Comparison of ENCODE assay signal across 8 cellular contexts in genomic region chr14:42224053-42224888, GRCh38.
DNase-seq lines count a peak whose midpoint lies in the region; ATAC-seq and TF ChIP-seq lines count a peak whose summit lies in the region.

No MANE protein-coding gene starts in this region.

- no peaks in the 10 kb centered on the region for H3K79me2 ChIP-seq in mammary epithelial cell (ENCODE audit: insufficient read depth, low read length)

- no peaks in the 10 kb centered on the region for H3K9me3 ChIP-seq in mammary epithelial cell (replicated peaks; ENCODE audit: insufficient read depth, low read length)

- H3K27me3 ChIP-seq in mammary epithelial cell (ENCODE audit: insufficient read depth, low read length) (no peaks in the 10 kb centered on the region), kidney epithelial cell (ENCODE audit: control insufficient read depth, insufficient read depth, low read length) (no peaks in the 10 kb centered on the region)

- no TSS peak for BruUV-seq in mammary epithelial cell (replicated peaks; lab: Mats Ljungman, UMichigan)

- intact Hi-C loops in mammary epithelial cell (cut with micrococcal nuclease) = loop anchor here (1.0 to 10.0 kb wide), 4 partner anchors 114 to 1668 kb away; no protein-coding TSS in a partner anchor

- peak; percentile 79 to 83 for TF ChIP-seq CTCF in mammary epithelial cell (conservative IDR thresholded peaks at IDR 0.05 in 1 of 2, IDR thresholded peaks at IDR 0.05 in 1 of 2; ENCODE audit: extremely low read depth in 1 of 2, insufficient read depth in 1 of 2, low read depth in 1 of 2, low read length in 2 of 2)
- TF ChIP-seq CTCF in kidney epithelial cell (IDR thresholded peaks at IDR 0.05; ENCODE audit: insufficient read depth, low read length, poor library complexity, severe bottlenecking) = peak; percentile 80

- H2AFZ ChIP-seq in mammary epithelial cell (ENCODE audit: low read depth, low read length) = peak overlapping the region; percentile 31

- H3K4me1 ChIP-seq in mammary epithelial cell (ENCODE audit: insufficient read depth, low read length) = peaks cover 8% of the 10 kb centered on the region

- dilution Hi-C loops in mammary epithelial cell (cut with HindIII; ENCODE audit: low sequenced_read_pairs) = no loop called here

- no peak overlapping the region for H3K27ac ChIP-seq in mammary epithelial cell (ENCODE audit: insufficient read depth, low read depth, low read length)

- in situ Hi-C loops in mammary epithelial cell (cut with MboI; ENCODE audit: low sequenced_read_pairs in 2 of 2) = no loop called here

- CTCF ChIA-PET in mammary epithelial cell (lab: Charles Lee; ENCODE audit: low non-redundant PET) = no interaction called here

- no peak for ATAC-seq in HG03432 (IDR thresholded peaks at IDR 0.05; ENCODE audit: unreplicated experiment)

- H3K4me3 ChIP-seq in mammary epithelial cell (replicated peaks in 1 of 3; ENCODE audit: insufficient read depth in 1 of 3, low read depth in 2 of 3, low read length in 3 of 3) = no peak overlapping the region
- H3K4me3 ChIP-seq in kidney epithelial cell (ENCODE audit: low read depth, low read length) = no peak overlapping the region

- no peaks in the 10 kb centered on the region for H4K20me1 ChIP-seq in mammary epithelial cell (ENCODE audit: insufficient read depth, low read length)

- H3K9ac ChIP-seq in mammary epithelial cell (ENCODE audit: insufficient read depth, low read length) = no peak overlapping the region

- H3K36me3 ChIP-seq in mammary epithelial cell (ENCODE audit: insufficient read depth, low read length) = no peaks in the 10 kb centered on the region
- H3K36me3 ChIP-seq in kidney epithelial cell (ENCODE audit: control insufficient read depth, insufficient read depth, low read length) = no peaks in the 10 kb centered on the region

- DNase-seq in DMS 273 treated with DMSO at 0.1 percent for 48 hours (lab: John Stamatoyannopoulos, UW) (peak; percentile 47), HT1080 (ENCODE audit: low read depth) (peak; percentile 56), NCI-H82 treated with DMSO at 0.1 percent for 48 hours (lab: John Stamatoyannopoulos, UW; ENCODE audit: unreplicated experiment) (peak; percentile 4), mammary epithelial cell (peak; percentile 35), kidney epithelial cell (ENCODE audit: low read depth) (peak; percentile 19), cerebellar nuclear complex (lab: John Stamatoyannopoulos, UW) (no peak)
- peak; percentile 17 to 22 for DNase-seq in stimulated activated CD4-positive, alpha-beta T cell treated with anti-CD3 and anti-CD28 coated beads, Interleukin-4, amount 100 ng/mL, for 48 hours (ENCODE audit: low read depth in 2 of 2)

- H3K4me2 ChIP-seq in mammary epithelial cell (ENCODE audit: insufficient read depth, low read depth, low read length) = no peak overlapping the region

- WGBS in mammary epithelial cell (ENCODE audit: low coverage, missing lambda C conversion rate) = 25% methylated on average over 2 of the region's 2 CpGs

Comparison
In these comparisons a context has a peak if more than half of its experiments do, and no peak if none do; other contexts are left out.
1. DNase-seq: peak in DMS 273 treated with DMSO at 0.1 percent for 48 hours (single experiment), HT1080 (single experiment), NCI-H82 treated with DMSO at 0.1 percent for 48 hours (single experiment), mammary epithelial cell (single experiment), kidney epithelial cell (single experiment) and stimulated activated CD4-positive, alpha-beta T cell treated with anti-CD3 and anti-CD28 coated beads, Interleukin-4, amount 100 ng/mL, for 48 hours (2 of 2); none in cerebellar nuclear complex (0 of 2).